ENCODE assay signal across 21 cellular contexts in genomic region chrX:64536740-64537139, GRCh38.
DNase-seq lines count a peak whose midpoint lies in the region; ATAC-seq, FAIRE-seq and TF ChIP-seq lines count a peak whose summit lies in the region.
"Had no signal": no experiment of that assay in that cellular context is flagged by ENCODE, and none has a peak within 500 bp of the region (broad histone marks: within the 10 kb centered on the region; RNA-seq: fewer than 3 reads in every experiment).

No MANE protein-coding gene starts in this region.

- no peaks in the 10 kb centered on the region for H3K4me1 Mint-ChIP-seq in activated CD4-positive, alpha-beta T cell treated with anti-CD3 and anti-CD28 coated beads for 36 hours
- H3K4me1 Mint-ChIP-seq: CD14-positive monocyte; CD4-positive, alpha-beta memory T cell had no signal

- H3K4me3 ChIP-seq in NB4 (ENCODE audit: low read depth, low read length) (no peak overlapping the region), bronchial epithelial cell (ENCODE audit: low read depth, low read length) (no peak overlapping the region)
- H3K4me3 ChIP-seq: BLaER1, GM12878, GM23248, HAP-1 had no signal

- DNase-seq in HT1080 (ENCODE audit: low read depth), result peak; percentile 5
- peak; percentile 0 for DNase-seq in NB4 (ENCODE audit: low read depth)
- DNase-seq in bronchial epithelial cell (ENCODE audit: low read depth), result peak; percentile 31
- peak; percentile 7 for DNase-seq in kidney tubule cell (ENCODE audit: low spot score)
- no peak for DNase-seq in caudate nucleus (lab: John Stamatoyannopoulos, UW)
- DNase-seq in activated CD4-positive, alpha-beta T cell treated with anti-CD3 and anti-CD28 coated beads for 36 hours, result no peak
- DNase-seq: 8988T; CD4-positive, alpha-beta memory T cell; DMS153; DND-41; EL; GM23248; IMR-90 had no signal

- H3K27me3 Mint-ChIP-seq in activated CD4-positive, alpha-beta T cell treated with anti-CD3 and anti-CD28 coated beads for 36 hours, result no peaks in the 10 kb centered on the region
- H3K27me3 Mint-ChIP-seq: CD4-positive, alpha-beta memory T cell had no signal

- no peak for TF ChIP-seq CTCF in NB4 (IDR thresholded peaks at IDR 0.05; ENCODE audit: low read depth, low read length)
- TF ChIP-seq CTCF in bronchial epithelial cell (IDR thresholded peaks at IDR 0.05; ENCODE audit: insufficient read depth, low read length, severe bottlenecking), result no peak

- H3K27ac ChIP-seq in caudate nucleus (ENCODE audit: low read depth, low read length), result no peak overlapping the region
- H3K27ac ChIP-seq: BLaER1, GM23248, HL-60 had no signal

- CTCF ChIA-PET in activated CD4-positive, alpha-beta T cell treated with anti-CD3 and anti-CD28 coated beads for 36 hours (lab: Charles Lee), result no interaction called here

- H3K4me3 Mint-ChIP-seq in activated CD4-positive, alpha-beta T cell treated with anti-CD3 and anti-CD28 coated beads for 36 hours, result no peak overlapping the region
- H3K4me3 Mint-ChIP-seq: CD14-positive monocyte; CD4-positive, alpha-beta memory T cell had no signal

- H3K27me3 ChIP-seq in bronchial epithelial cell (ENCODE audit: control insufficient read depth, insufficient read depth, low read length), result no peaks in the 10 kb centered on the region
- H3K27me3 ChIP-seq: BLaER1 had no signal

- H3K36me3 ChIP-seq in bronchial epithelial cell (ENCODE audit: control insufficient read depth, insufficient read depth, low read length), result no peaks in the 10 kb centered on the region
- H3K36me3 ChIP-seq: BLaER1, HAP-1 had no signal

- ATAC-seq in GM18870 (IDR thresholded peaks at IDR 0.05; ENCODE audit: unreplicated experiment), result no peak
- no peak for ATAC-seq in activated CD4-positive, alpha-beta T cell treated with anti-CD3 and anti-CD28 coated beads for 36 hours
- ATAC-seq: GM12878 had no signal

- H3K27ac Mint-ChIP-seq in activated CD4-positive, alpha-beta T cell treated with anti-CD3 and anti-CD28 coated beads for 36 hours, result no peak overlapping the region
- H3K27ac Mint-ChIP-seq: CD14-positive monocyte; CD4-positive, alpha-beta memory T cell had no signal

- intact Hi-C loops in activated CD4-positive, alpha-beta T cell treated with anti-CD3 and anti-CD28 coated beads for 36 hours (cut with DNase I, micrococcal nuclease), result no loop called here

- FAIRE-seq in bronchial epithelial cell (lab: Jason Lieb, UNC), result no peak
- FAIRE-seq: GM12878, GM19239, HTR-8/SVneo had no signal

- no peak for TF ChIP-seq POLR2A in NB4 (IDR thresholded peaks at IDR 0.05; ENCODE audit: extremely low read depth, insufficient read length)

- POLR2A ChIA-PET in activated CD4-positive, alpha-beta T cell treated with anti-CD3 and anti-CD28 coated beads for 36 hours (lab: Charles Lee), result no interaction called here

- no peaks in the 10 kb centered on the region for H3K9me3 Mint-ChIP-seq in activated CD4-positive, alpha-beta T cell treated with anti-CD3 and anti-CD28 coated beads for 36 hours (ENCODE audit: low read depth)
- H3K9me3 Mint-ChIP-seq: CD4-positive, alpha-beta memory T cell had no signal

- H3K36me3 Mint-ChIP-seq in activated CD4-positive, alpha-beta T cell treated with anti-CD3 and anti-CD28 coated beads for 36 hours (ENCODE audit: low read depth), result no peaks in the 10 kb centered on the region
- H3K36me3 Mint-ChIP-seq: CD14-positive monocyte; CD4-positive, alpha-beta memory T cell had no signal

Comparison
In these comparisons a context has a peak if more than half of its experiments do, and no peak if none do; other contexts are left out.
1. DNase-seq: peak in HT1080 (single experiment), NB4 (single experiment), bronchial epithelial cell (single experiment) and kidney tubule cell (single experiment); none in caudate nucleus (0 of 61) and activated CD4-positive, alpha-beta T cell treated with anti-CD3 and anti-CD28 coated beads for 36 hours (single experiment).